In genomic region chr6:168598251-168599117, GRCh38 we compare ENCODE assay signal across 1 cellular context.
TF ChIP-seq lines count a peak whose summit lies in the region.

No MANE protein-coding gene starts in this region.

TF ChIP-seq in H1, 55 proteins besides CTCF, POLR2A, EP300 and RAD21:
- no peak for TF ChIP-seq SRF (IDR thresholded peaks at IDR 0.05; ENCODE audit: low read depth, low read length)
- TF ChIP-seq CTBP2 (IDR thresholded peaks at IDR 0.05; ENCODE audit: borderline replicate concordance, insufficient read depth, insufficient read length, low read length) = no peak
- no peak for TF ChIP-seq TCF12 (IDR thresholded peaks at IDR 0.05; ENCODE audit: low read depth, low read length)
- TF ChIP-seq RNF2 (IDR thresholded peaks at IDR 0.05; ENCODE audit: borderline replicate concordance, low read depth, low read length, missing control alignments, poor library complexity, severe bottlenecking) = no peak
- no peak for TF ChIP-seq MAFK (IDR thresholded peaks at IDR 0.05; ENCODE audit: low read depth, low read length)
- no peak for TF ChIP-seq KDM1A (IDR thresholded peaks at IDR 0.05; ENCODE audit: borderline replicate concordance, low read length)
- no peak for TF ChIP-seq JUN (IDR thresholded peaks at IDR 0.05; ENCODE audit: low read depth, low read length)
- no peak for TF ChIP-seq PHF8 (conservative IDR thresholded peaks at IDR 0.05; ENCODE audit: low read depth, low read length)
- TF ChIP-seq SP4 (IDR thresholded peaks at IDR 0.05; ENCODE audit: low read length) = no peak
- TF ChIP-seq GTF2F1 (IDR thresholded peaks at IDR 0.05; ENCODE audit: borderline replicate concordance, low read depth, low read length) = no peak
- TF ChIP-seq CHD1 (IDR thresholded peaks at IDR 0.05; ENCODE audit: low read depth, low read length) = no peak
- TF ChIP-seq BCL11A (IDR thresholded peaks at IDR 0.05; ENCODE audit: low read depth in 2 of 2, low read length in 2 of 2) = no peak
- TF ChIP-seq SAP30 (IDR thresholded peaks at IDR 0.05; ENCODE audit: insufficient read depth, insufficient replicate concordance, low read length) = no peak
TF ChIP-seq in H1: peak in this region for 0.
